In genomic region chr16:59826767-59827166, GRCh38 we compare ENCODE assay signal across 33 cellular contexts.
"Had no signal": no experiment of that assay in that cellular context is flagged by ENCODE, and none has a peak within 500 bp of the region (broad histone marks: within the 10 kb centered on the region; RNA-seq: fewer than 3 reads in every experiment).

No MANE protein-coding gene starts in this region.

- H3K9me3 ChIP-seq: adrenal gland, ascending aorta, body of pancreas, breast epithelium had no signal

- FAIRE-seq: astrocyte, bronchial epithelial cell had no signal

- H3K27ac ChIP-seq: adrenal gland, ascending aorta, body of pancreas, brain microvascular endothelial cell, breast epithelium, cardiac muscle cell had no signal

- H3K36me3 ChIP-seq: adrenal gland, ascending aorta, brain microvascular endothelial cell, breast epithelium, cardiac muscle cell had no signal

- H3K4me1 ChIP-seq: adrenal gland, ascending aorta, body of pancreas, breast epithelium had no signal

- ATAC-seq: activated naive CD4-positive, alpha-beta T cell treated with anti-CD3 and anti-CD28 coated beads, Interleukin-2, amount 50 U/mL, for 72 hours; activated naive CD8-positive, alpha-beta T cell treated with anti-CD3 and anti-CD28 coated beads, Interleukin-2, amount 50 U/mL, for 24 hours; activated T-cell treated with anti-CD3 and anti-CD28 coated beads, Interleukin-2, amount 50 U/mL, for 4 hours; activated T-cell treated with anti-CD3 and anti-CD28 coated beads, Interleukin-2, amount 50 U/mL, for 72 hours; activated T-helper 17 cell treated with anti-CD3 and anti-CD28 coated beads, Interleukin-2, amount 50 U/mL, for 72 hours; body of pancreas had no signal

- H3K27me3 ChIP-seq: adrenal gland, ascending aorta, body of pancreas, brain microvascular endothelial cell, breast epithelium, cardiac muscle cell had no signal

- H3K4me3 ChIP-seq: adrenal gland, ascending aorta, body of pancreas, breast epithelium, cardiac muscle cell had no signal

- DNase-seq: activated effector memory CD4-positive, alpha-beta T cell treated with anti-CD3 and anti-CD28 coated beads, Interleukin-2, amount 50 U/mL, for 16 hours; activated effector memory CD4-positive, alpha-beta T cell treated with Interleukin-2 at 50 U/mL for 16 hours; activated gamma-delta T cell; activated gamma-delta T cell treated with Interleukin-2 at 50 U/mL for 16 hours; activated naive CD4-positive, alpha-beta T cell; activated naive CD4-positive, alpha-beta T cell treated with anti-CD3 and anti-CD28 coated beads for 36 hours; activated naive CD4-positive, alpha-beta T cell treated with anti-CD3 and anti-CD28 coated beads, Interleukin-2, amount 10 ng/mL, durations not matched to agents 7 days and 5 days; activated naive CD4-positive, alpha-beta T cell treated with anti-CD3 and anti-CD28 coated beads, Interleukin-2, amount 50 U/mL, for 16 hours; activated naive CD4-positive, alpha-beta T cell treated with Interleukin-2 at 50 U/mL for 16 hours; activated naive CD8-positive, alpha-beta T cell treated with anti-CD3 and anti-CD28 coated beads for 36 hours; activated naive CD8-positive, alpha-beta T cell treated with anti-CD3 and anti-CD28 coated beads, Interleukin-2, amount 10 ng/mL, durations not matched to agents 7 days and 5 days; activated naive CD8-positive, alpha-beta T cell treated with anti-CD3 and anti-CD28 coated beads, Interleukin-2, amount 50 U/mL, for 24 hours; activated T-cell treated with anti-CD3 and anti-CD28 coated beads, Interleukin-2, amount 50 U/mL, for 24 hours; activated T-cell treated with anti-CD3 and anti-CD28 coated beads, Interleukin-2, amount 50 U/mL, for 4 hours; activated T-cell treated with anti-CD3 and anti-CD28 coated beads, Interleukin-2, amount 50 U/mL, for 48 hours; activated T-cell treated with anti-CD3 and anti-CD28 coated beads, Interleukin-2, amount 50 U/mL, for 72 hours; adrenal gland; amniotic stem cell; amygdala; anterior cingulate cortex; aorta; body of pancreas; brain microvascular endothelial cell; caudate nucleus; central memory CD4-positive, alpha-beta T cell; cerebellar nuclear complex had no signal
